In genomic region chr20:62759981-62760431, GRCh38 we compare ENCODE assay signal across 1 cellular context.
TF ChIP-seq lines count a peak whose summit lies in the region.

No MANE protein-coding gene starts in this region.

TF ChIP-seq in HepG2, 621 proteins besides CTCF, POLR2A, EP300 and RAD21:
- TF ChIP-seq BRF2 (CRISPR knock-in tag; IDR thresholded peaks at IDR 0.05) (no peak), ZNF879 (CRISPR knock-in tag; IDR thresholded peaks at IDR 0.05) (no peak), CREBL2 (CRISPR knock-in tag; IDR thresholded peaks at IDR 0.05; ENCODE audit: borderline replicate concordance) (no peak), MLXIP (CRISPR knock-in tag; IDR thresholded peaks at IDR 0.05; ENCODE audit: borderline replicate concordance) (no peak), ZSCAN22 (CRISPR knock-in tag; IDR thresholded peaks at IDR 0.05) (no peak), HNF1A (IDR thresholded peaks at IDR 0.05; ENCODE audit: low read depth) (no peak), HNF1A (CRISPR knock-in tag; IDR thresholded peaks at IDR 0.05; ENCODE audit: borderline replicate concordance) (no peak), ZNF251 (CRISPR knock-in tag; IDR thresholded peaks at IDR 0.05) (no peak), ZNF615 (CRISPR knock-in tag; IDR thresholded peaks at IDR 0.05; ENCODE audit: borderline replicate concordance) (no peak), ZBTB33 (CRISPR knock-in tag; IDR thresholded peaks at IDR 0.05) (0 out of 2 replicates have a peak, but pooled peaks have one; percentile 27), ZNF768 (CRISPR knock-in tag; IDR thresholded peaks at IDR 0.05) (peak; percentile 13; the same call in 1 of the 2 replicates), ZNF530 (CRISPR knock-in tag; IDR thresholded peaks at IDR 0.05; ENCODE audit: low read depth) (no peak)
